In the genomic region with DNA sequence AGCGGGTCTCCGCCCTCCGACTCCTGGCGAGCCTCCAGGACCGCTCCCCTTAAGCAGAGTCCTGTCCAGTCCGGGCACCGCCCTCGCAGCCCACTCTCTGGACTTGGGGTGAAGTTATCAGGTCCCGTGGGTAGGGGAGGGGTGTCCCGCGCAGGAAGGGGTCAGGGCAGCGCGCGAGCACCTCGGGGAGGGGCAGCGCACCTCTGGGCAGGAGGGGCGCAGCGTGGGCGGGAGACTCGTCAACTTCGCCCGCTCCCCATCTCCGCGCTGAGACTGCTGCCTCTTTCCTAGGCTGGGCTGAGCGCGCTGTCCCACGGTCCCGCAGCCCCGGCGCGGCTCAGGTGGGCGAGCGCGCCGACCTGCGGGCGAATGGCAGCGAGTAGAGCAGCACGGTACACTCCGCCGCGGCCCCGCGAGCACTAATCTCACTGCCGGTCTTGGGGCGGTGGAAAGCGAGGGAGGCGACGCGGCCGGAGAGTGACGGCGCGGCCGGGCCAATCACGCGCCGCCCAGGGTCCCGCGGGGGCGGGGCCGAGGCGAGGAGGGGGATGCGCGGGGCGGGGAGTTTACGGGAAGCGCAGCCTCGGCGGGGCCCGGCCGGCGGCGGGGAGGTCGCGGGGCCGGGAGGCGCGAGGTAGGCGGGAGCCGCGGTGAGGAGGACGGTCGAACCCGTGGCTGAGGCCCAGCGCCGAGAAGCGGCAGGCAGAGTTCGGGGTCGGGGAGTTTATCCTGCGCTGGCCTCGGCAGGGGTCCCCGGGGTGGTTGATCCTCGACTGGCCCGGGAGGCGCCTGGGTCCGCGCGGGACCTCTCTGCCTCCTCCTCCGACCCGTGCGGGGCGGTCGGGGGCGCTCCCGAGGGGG, we compare ENCODE assay signal across 8 cellular contexts. TPM values are rescaled to one million over a fixed set of nuclear protein-coding genes. Genes with fewer than 3 reads are reported as not detected.
DNase-seq lines count a peak whose midpoint lies in the region; ATAC-seq, FAIRE-seq and TF ChIP-seq lines count a peak whose summit lies in the region.

Gene MAN1A1, minus strand, starts transcription at position 421 of the 861 bp plus-strand sequence. CDS start 696 bp downstream, outside the sequence.

- no peaks in the 10 kb centered on the region; a peak in 1 of 5 replicates for H3K27me3 ChIP-seq in HepG2 (ENCODE audit: control insufficient read depth in 1 of 2, insufficient read depth in 2 of 2, low read length in 2 of 2)

- peak within 1 kb of the TSS; percentile 100 for H3K27ac ChIP-seq in HepG2 (ENCODE audit: extremely low read length, insufficient read depth, low read length)

- peak; percentile 98 to 100 for TF ChIP-seq POLR2A in HepG2 (IDR thresholded peaks at IDR 0.05; ENCODE audit: insufficient read depth in 1 of 2, low read depth in 2 of 2, low read length in 2 of 2)

- peaks cover 24% of the 10 kb centered on the region for H3K4me1 ChIP-seq in HepG2 (ENCODE audit: insufficient read depth, low read length)

- BruUV-seq in HepG2 (replicated peaks; lab: Mats Ljungman, UMichigan), result no TSS peak

- H3K4me1 Mint-ChIP-seq in activated CD4-positive, alpha-beta T cell treated with anti-CD3 and anti-CD28 coated beads, Interleukin-2, amount 10 ng/mL, durations not matched to agents 7 days and 5 days, result peaks cover 46% of the 10 kb centered on the region

- H3K9me3 Mint-ChIP-seq in activated CD4-positive, alpha-beta T cell treated with anti-CD3 and anti-CD28 coated beads, Interleukin-2, amount 10 ng/mL, durations not matched to agents 7 days and 5 days, result no peaks in the 10 kb centered on the region

- peak within 1 kb of the TSS; percentile 96 for H3K4me2 ChIP-seq in HepG2 (ENCODE audit: low read depth, low read length)

- no peak for FAIRE-seq in HepG2 (lab: Jason Lieb, UNC)

- ATAC-seq in GM18870 (IDR thresholded peaks at IDR 0.05; ENCODE audit: unreplicated experiment), result peak; percentile 49
- ATAC-seq in HG03108 (IDR thresholded peaks at IDR 0.05; ENCODE audit: unreplicated experiment), result peak; percentile 78
- ATAC-seq in HepG2, result peak; percentile 89

- WGBS in HepG2 (ENCODE audit: low lambda C conversion rate), result 1% methylated on average over 30 of the region's 106 CpGs

- H2AFZ ChIP-seq in HepG2 (ENCODE audit: low read length), result peak within 1 kb of the TSS; percentile 7

- H3K79me2 ChIP-seq in HepG2 (ENCODE audit: insufficient read depth, low read length), result peaks cover 75% of the 10 kb centered on the region

- TF ChIP-seq EP300 in HepG2 (IDR thresholded peaks at IDR 0.05; ENCODE audit: low read depth in 2 of 2, low read length in 2 of 2) (peak; percentile 30 to 52; a peak in 2 of 4 replicates), HepG2 (CRISPR knock-in tag; IDR thresholded peaks at IDR 0.05; ENCODE audit: borderline replicate concordance) (peak; percentile 39; the same call in 1 of the 2 replicates)

- TF ChIP-seq CTCF in AG09309 (IDR thresholded peaks at IDR 0.05; ENCODE audit: control insufficient read depth, insufficient read depth, low read depth, low read length, missing control alignments), result no peak
- peak; percentile 51 for TF ChIP-seq CTCF in HepG2 (CRISPR knock-in tag; IDR thresholded peaks at IDR 0.05)

- peaks cover 11% of the 10 kb centered on the region for H3K36me3 Mint-ChIP-seq in activated CD4-positive, alpha-beta T cell treated with anti-CD3 and anti-CD28 coated beads, Interleukin-2, amount 10 ng/mL, durations not matched to agents 7 days and 5 days (ENCODE audit: low read depth)

- TF ChIP-seq RAD21 in HepG2 (CRISPR knock-in tag; IDR thresholded peaks at IDR 0.05), result peak; percentile 28; the same call in 1 of the 2 replicates

- CTCF ChIA-PET in activated CD4-positive, alpha-beta T cell treated with anti-CD3 and anti-CD28 coated beads, Interleukin-2, amount 10 ng/mL, durations not matched to agents 7 days and 5 days (lab: Charles Lee), result interaction anchor here (0.6 to 1.3 kb wide), 4 partner anchors 15 to 85 kb away, joined by 3 to 4 read pairs (median 3); no protein-coding TSS in a partner anchor
- CTCF ChIA-PET in HepG2 (lab: Yijun Ruan, JAX; ENCODE audit: low intra/inter-chr PET ratio, low total read pairs), result no interaction called here

- H3K4me3 ChIP-seq in AG09309 (ENCODE audit: control insufficient read depth, low read depth, low read length) (peak within 1 kb of the TSS; percentile 88), HepG2 (replicated peaks in 1 of 3; ENCODE audit: insufficient read depth in 1 of 3, low read depth in 2 of 3, low read length in 3 of 3) (peak within 1 kb of the TSS; percentile 89 to 99 (median 99))

- H3K27ac Mint-ChIP-seq in activated CD4-positive, alpha-beta T cell treated with anti-CD3 and anti-CD28 coated beads, Interleukin-2, amount 10 ng/mL, durations not matched to agents 7 days and 5 days, result peak within 1 kb of the TSS; percentile 89

- H3K9me3 ChIP-seq in HepG2 (ENCODE audit: low read length), result no peaks in the 10 kb centered on the region

- peak within 1 kb of the TSS; percentile 99 for H3K9ac ChIP-seq in HepG2 (ENCODE audit: insufficient read depth, low read depth, low read length)

- in situ Hi-C loops in HepG2 (cut with HindIII; ENCODE audit: extremely low pct_ligation_motif_present, low pct_unique_long_range_greater_than_20kb), result loop anchor here (5.0 to 10.0 kb wide), 2 partner anchors 202 to 385 kb away; no protein-coding TSS in a partner anchor

- H3K4me3 Mint-ChIP-seq in activated CD4-positive, alpha-beta T cell treated with anti-CD3 and anti-CD28 coated beads, Interleukin-2, amount 10 ng/mL, durations not matched to agents 7 days and 5 days, result peak within 1 kb of the TSS; percentile 88

- intact Hi-C loops in HepG2 (cut with micrococcal nuclease; ENCODE audit: unreplicated experiment), result loop anchor here (1.0 to 10.0 kb wide), 5 partner anchors 148 to 1475 kb away; no protein-coding TSS in a partner anchor

- peaks cover 0 to 4% of the 10 kb centered on the region in 2 experiments; a peak in 2 of 5 replicates for H3K36me3 ChIP-seq in HepG2 (replicated peaks in 1 of 2; ENCODE audit: control insufficient read depth in 1 of 2, insufficient read depth in 2 of 2, low read length in 2 of 2)

- DNase-seq in AG09309 (ENCODE audit: low read depth) (peak; percentile 7), NCI-H524 (lab: John Stamatoyannopoulos, UW) (peak; percentile 59 to 80), cortex of kidney (lab: John Stamatoyannopoulos, UW) (peak; percentile 51), HepG2 (ENCODE audit: low spot score) (peak; percentile 87)
- DNase-seq in activated CD4-positive, alpha-beta T cell treated with anti-CD3 and anti-CD28 coated beads, Interleukin-2, amount 10 ng/mL, durations not matched to agents 7 days and 5 days, result peak; percentile 87
- peak; percentile 90 for DNase-seq in stimulated activated CD4-positive, alpha-beta T cell treated with anti-CD3 and anti-CD28 coated beads, Interleukin-4, amount 100 ng/mL, for 1 hour

- no peaks in the 10 kb centered on the region for H3K27me3 Mint-ChIP-seq in activated CD4-positive, alpha-beta T cell treated with anti-CD3 and anti-CD28 coated beads, Interleukin-2, amount 10 ng/mL, durations not matched to agents 7 days and 5 days

- POLR2A ChIA-PET in activated CD4-positive, alpha-beta T cell treated with anti-CD3 and anti-CD28 coated beads, Interleukin-2, amount 10 ng/mL, durations not matched to agents 7 days and 5 days (lab: Charles Lee), result interaction anchor here (0.7 kb wide), 1 partner anchor 241 kb away, joined by 3 read pairs; no protein-coding TSS in a partner anchor
- POLR2A ChIA-PET in HepG2 (lab: Yijun Ruan, JAX), result interaction anchor here (1.2 to 1.4 kb wide), 2 partner anchors 26 to 89 kb away, joined by 4 to 5 read pairs; no protein-coding TSS in a partner anchor

- H4K20me1 ChIP-seq in HepG2 (ENCODE audit: insufficient read depth, low read length), result peaks cover 29% of the 10 kb centered on the region

TF ChIP-seq in HepG2, 621 proteins besides CTCF, POLR2A, EP300 and RAD21 (continues in another document):
- TF ChIP-seq MAFG (CRISPR knock-in tag; IDR thresholded peaks at IDR 0.05), result no peak

RNA-seq across cellular contexts. Expression of gene MAN1A1, which starts in this region (rescaled TPM):
- total RNA-seq in activated CD4-positive, alpha-beta T cell treated with anti-CD3 and anti-CD28 coated beads, Interleukin-2, amount 10 ng/mL, durations not matched to agents 7 days and 5 days, result 10 to 100 TPM; 10.5 to 10.6 TPM
- 98.7 and 156 TPM in 2 replicates for total RNA-seq in HepG2 (2016; rRNA removed; fragmentation: Illumina TruSeq; extraction: Trizol)
- total RNA-seq in HepG2 (2016; cell fraction: cytosol; rRNA removed; fragmentation: Illumina TruSeq; extraction: Trizol; ENCODE audit: low read depth), result 8.0 and 9.3 TPM in 2 replicates
- total RNA-seq in HepG2 (2016; cell fraction: insoluble cytoplasmic fraction; rRNA removed; fragmentation: Illumina TruSeq; extraction: Trizol), result 92.1 and 154 TPM in 2 replicates
- 35.4 and 40.1 TPM in 2 replicates for total RNA-seq in HepG2 (2016; cell fraction: membrane; rRNA removed; fragmentation: Illumina TruSeq; extraction: Trizol)
- 183 and 203 TPM in 2 replicates for total RNA-seq in HepG2 (2016; cell fraction: nucleus; rRNA removed; fragmentation: Illumina TruSeq; extraction: Trizol)
- polyA plus RNA-seq in HepG2 (2011; rRNA removed), result 192 and 236 TPM in 2 replicates
- polyA plus RNA-seq in HepG2 (2011; cell fraction: cytosol; rRNA removed), result 99.8 and 148 TPM in 2 replicates
- 62.7 and 77.6 TPM in 2 replicates for polyA plus RNA-seq in HepG2 (2011; cell fraction: nucleus; rRNA removed)
- polyA plus RNA-seq in HepG2 (2012), result 214 and 224 TPM in 2 replicates
- polyA plus RNA-seq in HepG2 (2016; cell fraction: cytosol; fragmentation: Illumina TruSeq; extraction: Trizol; ENCODE audit: low read depth), result 6.6 and 6.7 TPM in 2 replicates
- 106 and 111 TPM in 2 replicates for polyA plus RNA-seq in HepG2 (2016; cell fraction: insoluble cytoplasmic fraction; fragmentation: Illumina TruSeq; extraction: Trizol; ENCODE audit: low read depth)
- polyA plus RNA-seq in HepG2 (2016; cell fraction: membrane; fragmentation: Illumina TruSeq; extraction: Trizol; ENCODE audit: low read depth), result 19.3 and 22.4 TPM in 2 replicates
- polyA plus RNA-seq in HepG2 (2016; cell fraction: nucleus; fragmentation: Illumina TruSeq; extraction: Trizol; ENCODE audit: insufficient read depth, low read depth), result 218 and 229 TPM in 2 replicates
- 0.70 and 113 TPM in 2 replicates for polyA minus RNA-seq in HepG2 (2011; rRNA and poly(A)+ RNA removed; ENCODE audit: low replicate concordance)
- polyA minus RNA-seq in HepG2 (2011; cell fraction: cytosol; rRNA and poly(A)+ RNA removed), result 203 TPM in 2 replicates
- polyA minus RNA-seq in HepG2 (2011; cell fraction: nucleus; rRNA and poly(A)+ RNA removed), result 222 and 223 TPM in 2 replicates

Comparison
In these comparisons a context has a peak if more than half of its experiments do, and no peak if none do; other contexts are left out.
1. Peak in every context shown above with its lines: DNase-seq, ATAC-seq, H3K4me3 ChIP-seq and H3K27ac ChIP-seq.
2. DNase-seq: peak in every context shown above with its lines; median percentile 90 in stimulated activated CD4-positive, alpha-beta T cell treated with anti-CD3 and anti-CD28 coated beads, Interleukin-4, amount 100 ng/mL, for 1 hour; 87 in activated CD4-positive, alpha-beta T cell treated with anti-CD3 and anti-CD28 coated beads, Interleukin-2, amount 10 ng/mL, durations not matched to agents 7 days and 5 days; 87 in HepG2; 70 in NCI-H524; 51 in cortex of kidney; 7 in AG09309.